Comparison of ENCODE assay signal across 10 cellular contexts in genomic region chr16:24645739-24646645, GRCh38.
DNase-seq lines count a peak whose midpoint lies in the region; ATAC-seq and TF ChIP-seq lines count a peak whose summit lies in the region.
"Had no signal": no experiment of that assay in that cellular context is flagged by ENCODE, and none has a peak within 500 bp of the region (broad histone marks: within the 10 kb centered on the region; RNA-seq: fewer than 3 reads in every experiment).

No MANE protein-coding gene starts in this region.

- H3K9ac ChIP-seq in HCT116 (ENCODE audit: low read length), result peak overlapping the region; percentile 3; the same call in 1 of the 2 replicates
- peak overlapping the region; percentile 61 for H3K9ac ChIP-seq in smooth muscle cell (ENCODE audit: low read depth)

- no peak for TF ChIP-seq POLR2A in HCT116 (IDR thresholded peaks at IDR 0.05; ENCODE audit: borderline replicate concordance, extremely low read depth, insufficient read depth, insufficient read length)
- no peak for TF ChIP-seq POLR2A in gastroesophageal sphincter (IDR thresholded peaks at IDR 0.05)

- H3K4me2 ChIP-seq in HCT116 (ENCODE audit: low read length) (peak overlapping the region; percentile 63), smooth muscle cell (peak overlapping the region; percentile 74)

- H3K9me2 ChIP-seq in HCT116 (ENCODE audit: insufficient read depth), result no peaks in the 10 kb centered on the region

- no peaks in the 10 kb centered on the region for H3K79me2 ChIP-seq in HCT116 (ENCODE audit: insufficient read depth, low read length)
- H3K79me2 ChIP-seq in smooth muscle cell (ENCODE audit: low read depth), result no peaks in the 10 kb centered on the region

- WGBS in gastroesophageal sphincter (ENCODE audit: low coverage in 1 of 2), 2 donors, result 34 to 52% methylated on average over 3 of the region's 5 CpGs
- 68% methylated on average over 5 of the region's 5 CpGs for WGBS in smooth muscle cell (ENCODE audit: low lambda C conversion rate)

- peak overlapping the region in 1 of 2 experiments; percentile 3; a peak in 1 of 4 replicates for H3K4me3 ChIP-seq in HCT116 (replicated peaks in 1 of 2; ENCODE audit: low read depth in 1 of 2, low read length in 2 of 2)
- no peak overlapping the region for H3K4me3 ChIP-seq in gastroesophageal sphincter
- no peak overlapping the region for H3K4me3 ChIP-seq in smooth muscle cell

- DNase-seq in HCT116 (ENCODE audit: low read depth, low spot score) (peak; percentile 91), SW480 (ENCODE audit: low spot score) (peak; percentile 57), smooth muscle cell (lab: John Stamatoyannopoulos, UW; ENCODE audit: unreplicated experiment) (no peak), DMS53 (lab: John Stamatoyannopoulos, UW) (no peak), GM19238 (ENCODE audit: insufficient read length, low spot score) (no peak)
- DNase-seq in activated CD8-positive, alpha-beta T cell treated with anti-CD3 and anti-CD28 coated beads, Interleukin-2, amount 10 ng/mL, durations not matched to agents 7 days and 5 days, result no peak
- DNase-seq: NCI-H1436 had no signal

- peaks cover 16 to 18% of the 10 kb centered on the region in 2 experiments for H3K4me1 ChIP-seq in HCT116 (ENCODE audit: control insufficient read depth in 1 of 2, insufficient read depth in 2 of 2, low read length in 2 of 2)
- peaks cover 0 to 15% (median 9%) of the 10 kb centered on the region in 3 donors for H3K4me1 ChIP-seq in gastroesophageal sphincter
- H3K4me1 ChIP-seq in smooth muscle cell (ENCODE audit: low read depth), result peaks cover 6% of the 10 kb centered on the region

- H4K20me1 ChIP-seq in HCT116 (ENCODE audit: insufficient read depth) (no peaks in the 10 kb centered on the region), smooth muscle cell (ENCODE audit: low read depth) (no peaks in the 10 kb centered on the region)

- H2AFZ ChIP-seq in HCT116 (ENCODE audit: low read depth, low read length, poor library complexity, severe bottlenecking) (peak overlapping the region; percentile 69), smooth muscle cell (ENCODE audit: low read depth) (no peak overlapping the region)

- POLR2A ChIA-PET in HCT116 (lab: Charles Lee), result interaction anchor here (0.6 to 1.0 kb wide), 2 partner anchors 10 to 204 kb away, joined by 3 read pairs; no protein-coding TSS in a partner anchor
- POLR2A ChIA-PET in activated CD8-positive, alpha-beta T cell treated with anti-CD3 and anti-CD28 coated beads, Interleukin-2, amount 10 ng/mL, durations not matched to agents 7 days and 5 days (lab: Charles Lee), result no interaction called here

- intact Hi-C loops in HCT116 (cut with micrococcal nuclease), result no loop called here

- no peak overlapping the region for H3K4me3 Mint-ChIP-seq in activated CD8-positive, alpha-beta T cell treated with anti-CD3 and anti-CD28 coated beads, Interleukin-2, amount 10 ng/mL, durations not matched to agents 7 days and 5 days
- H3K4me3 Mint-ChIP-seq: brain had no signal

- BruUV-seq in HCT116 (replicated peaks; lab: Mats Ljungman, UMichigan), result no TSS peak

- no peaks in the 10 kb centered on the region for H3K9me3 ChIP-seq in HCT116 (ENCODE audit: control insufficient read depth in 1 of 2, insufficient read depth in 1 of 2, low read depth in 1 of 2, low read length in 2 of 2)
- H3K9me3 ChIP-seq in gastroesophageal sphincter, result no peaks in the 10 kb centered on the region
- no peaks in the 10 kb centered on the region for H3K9me3 ChIP-seq in smooth muscle cell (replicated peaks; ENCODE audit: low read depth)

- H3K27me3 ChIP-seq in HCT116 (ENCODE audit: insufficient read depth, low read length) (no peaks in the 10 kb centered on the region), gastroesophageal sphincter (no peaks in the 10 kb centered on the region), smooth muscle cell (ENCODE audit: low read depth) (no peaks in the 10 kb centered on the region)

- no peaks in the 10 kb centered on the region for H3K9me3 Mint-ChIP-seq in activated CD8-positive, alpha-beta T cell treated with anti-CD3 and anti-CD28 coated beads, Interleukin-2, amount 10 ng/mL, durations not matched to agents 7 days and 5 days (ENCODE audit: insufficient read depth)
- H3K9me3 Mint-ChIP-seq: brain had no signal

- TF ChIP-seq EP300 in gastroesophageal sphincter (IDR thresholded peaks at IDR 0.05), result no peak

- no peak overlapping the region for H3K27ac Mint-ChIP-seq in activated CD8-positive, alpha-beta T cell treated with anti-CD3 and anti-CD28 coated beads, Interleukin-2, amount 10 ng/mL, durations not matched to agents 7 days and 5 days

- RAD21 ChIA-PET in HCT116 (lab: Charles Lee; ENCODE audit: low non-redundant PET in 1 of 2, low total read pairs in 2 of 2, uncharacterized antibody in 2 of 2, unreplicated experiment in 2 of 2), result no interaction called here

- TF ChIP-seq RAD21 in HCT116 (IDR thresholded peaks at IDR 0.05; ENCODE audit: low read depth), result no peak

- no peaks in the 10 kb centered on the region for H3K36me3 ChIP-seq in HCT116 (ENCODE audit: control insufficient read depth in 1 of 2, insufficient read depth in 2 of 2, low read length in 2 of 2)
- no peaks in the 10 kb centered on the region for H3K36me3 ChIP-seq in gastroesophageal sphincter
- no peaks in the 10 kb centered on the region for H3K36me3 ChIP-seq in smooth muscle cell (ENCODE audit: low read depth)

- H3K27ac ChIP-seq in HCT116 (ENCODE audit: low read depth, low read length) (peak overlapping the region; percentile 63; the same call in 1 of the 2 replicates), gastroesophageal sphincter (peak overlapping the region in 3 of 4 donors; percentile 45 to 71 (median 66)), smooth muscle cell (ENCODE audit: low read depth) (peak overlapping the region; percentile 92)

- ATAC-seq in HCT116, result peak; percentile 91
- peak; percentile 94 for ATAC-seq in gastroesophageal sphincter
- ATAC-seq in GM21390 (IDR thresholded peaks at IDR 0.05; ENCODE audit: unreplicated experiment), result no peak
- no peak for ATAC-seq in activated CD8-positive, alpha-beta T cell treated with anti-CD3 and anti-CD28 coated beads, Interleukin-2, amount 10 ng/mL, durations not matched to agents 7 days and 5 days

- CTCF ChIA-PET in HCT116 (lab: Charles Lee), result no interaction called here
- CTCF ChIA-PET in activated CD8-positive, alpha-beta T cell treated with anti-CD3 and anti-CD28 coated beads, Interleukin-2, amount 10 ng/mL, durations not matched to agents 7 days and 5 days (lab: Charles Lee), result no interaction called here

- no peaks in the 10 kb centered on the region for H3F3A ChIP-seq in smooth muscle cell (ENCODE audit: low read depth)

- no peaks in the 10 kb centered on the region for H3K36me3 Mint-ChIP-seq in activated CD8-positive, alpha-beta T cell treated with anti-CD3 and anti-CD28 coated beads, Interleukin-2, amount 10 ng/mL, durations not matched to agents 7 days and 5 days (ENCODE audit: low read depth)

- H3K4me1 Mint-ChIP-seq in activated CD8-positive, alpha-beta T cell treated with anti-CD3 and anti-CD28 coated beads, Interleukin-2, amount 10 ng/mL, durations not matched to agents 7 days and 5 days (ENCODE audit: low read depth), result no peaks in the 10 kb centered on the region

- no peak for TF ChIP-seq CTCF in HCT116 (IDR thresholded peaks at IDR 0.05 in 2 of 3, conservative IDR thresholded peaks at IDR 0.05 in 1 of 3; ENCODE audit: borderline replicate concordance in 1 of 3, insufficient read depth in 1 of 3, low read depth in 2 of 3, low read length in 2 of 3)
- TF ChIP-seq CTCF in gastroesophageal sphincter (IDR thresholded peaks at IDR 0.05), result no peak
- TF ChIP-seq CTCF in smooth muscle cell (IDR thresholded peaks at IDR 0.05; ENCODE audit: borderline replicate concordance, insufficient read depth, poor library complexity, severe bottlenecking), result no peak

- peaks cover 2% of the 10 kb centered on the region for H3K27me3 Mint-ChIP-seq in activated CD8-positive, alpha-beta T cell treated with anti-CD3 and anti-CD28 coated beads, Interleukin-2, amount 10 ng/mL, durations not matched to agents 7 days and 5 days (ENCODE audit: low read depth)
- H3K27me3 Mint-ChIP-seq: brain had no signal

TF ChIP-seq in HCT116, 20 proteins besides CTCF, POLR2A, EP300 and RAD21:
- TF ChIP-seq JUND (IDR thresholded peaks at IDR 0.05) (peak; percentile 75), POLR2AphosphoS5 (IDR thresholded peaks at IDR 0.05; ENCODE audit: low read depth, low read length) (no peak; the same call in 1 of the 2 replicates), EZH2phosphoT487 (IDR thresholded peaks at IDR 0.05; ENCODE audit: borderline replicate concordance) (no peak), MAX (IDR thresholded peaks at IDR 0.05) (peak; percentile 25; the same call in 1 of the 2 replicates), ZBTB33 (IDR thresholded peaks at IDR 0.05; ENCODE audit: extremely low read depth, insufficient replicate concordance, low read length) (no peak), SP1 (IDR thresholded peaks at IDR 0.05; ENCODE audit: low read depth) (peak; percentile 55), TCF7L2 (IDR thresholded peaks at IDR 0.05; ENCODE audit: borderline replicate concordance, extremely low read depth, insufficient read depth, insufficient read length) (no peak), ELF1 (IDR thresholded peaks at IDR 0.05; ENCODE audit: borderline replicate concordance, low read depth) (no peak), SRF (IDR thresholded peaks at IDR 0.05; ENCODE audit: low read depth) (peak; percentile 61), SIN3A (IDR thresholded peaks at IDR 0.05; ENCODE audit: low read depth) (peak; percentile 38; the same call in 1 of the 2 replicates), EZH2 (IDR thresholded peaks at IDR 0.05) (no peak), CEBPB (IDR thresholded peaks at IDR 0.05; ENCODE audit: low read depth) (peak; percentile 95), ZFX (IDR thresholded peaks at IDR 0.05) (no peak), FOSL1 (IDR thresholded peaks at IDR 0.05; ENCODE audit: low read depth) (peak; percentile 77)

Comparison
In these comparisons a context has a peak if more than half of its experiments do, and no peak if none do; other contexts are left out.
1. ATAC-seq: peak in HCT116 (single experiment) and gastroesophageal sphincter (single experiment); none in GM21390 (single experiment) and activated CD8-positive, alpha-beta T cell treated with anti-CD3 and anti-CD28 coated beads, Interleukin-2, amount 10 ng/mL, durations not matched to agents 7 days and 5 days (single experiment).
2. DNase-seq: peak in HCT116 (single experiment) and SW480 (single experiment); none in smooth muscle cell (single experiment), DMS53 (single experiment), GM19238 (single experiment) and activated CD8-positive, alpha-beta T cell treated with anti-CD3 and anti-CD28 coated beads, Interleukin-2, amount 10 ng/mL, durations not matched to agents 7 days and 5 days (single experiment).
3. Peak in every context shown above with its lines, with median percentiles within 50 percentile points of each other: H3K27ac ChIP-seq.